In the genomic region with DNA sequence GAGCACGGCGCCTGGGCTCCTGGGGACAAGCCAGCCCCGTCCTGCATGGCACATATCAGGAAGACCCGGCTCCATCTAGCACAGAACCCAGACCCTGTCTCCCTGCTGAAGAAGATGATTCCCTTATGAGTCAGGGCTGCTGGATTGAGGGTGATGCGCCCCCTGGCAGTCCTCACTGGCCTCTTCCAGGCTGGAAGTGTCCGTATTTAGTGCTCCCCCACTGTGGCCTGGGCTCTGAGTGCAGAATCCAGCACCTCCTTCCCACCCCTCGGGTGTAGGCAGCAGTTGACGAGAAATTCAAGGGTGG, we compare ENCODE assay signal across 15 cellular contexts. TPM values are rescaled to one million over a fixed set of nuclear protein-coding genes. Genes with fewer than 3 reads are reported as not detected.
DNase-seq lines count a peak whose midpoint lies in the region; TF ChIP-seq lines count a peak whose summit lies in the region.
"Had no signal": no experiment of that assay in that cellular context is flagged by ENCODE, and none has a peak within 500 bp of the region (broad histone marks: within the 10 kb centered on the region; RNA-seq: fewer than 3 reads in every experiment).

No MANE protein-coding gene starts in this region.

- H3K27me3 ChIP-seq in BJ (ENCODE audit: control insufficient read depth, insufficient read depth, low read length) (no peaks in the 10 kb centered on the region), mesenchymal stem cell (ENCODE audit: control insufficient read depth in 1 of 2, insufficient read depth in 1 of 2, low read length in 2 of 2) (peaks cover 0 to 15% of the 10 kb centered on the region in 2 experiments)

- no peak overlapping the region for H2BK5ac ChIP-seq in mesenchymal stem cell (ENCODE audit: low read depth, low read length, poor library complexity, severe bottlenecking)

- H3K4me3 Mint-ChIP-seq in chondrocyte (ENCODE audit: unreplicated experiment), result no peak overlapping the region
- H3K4me3 Mint-ChIP-seq: activated CD4-positive, alpha-beta memory T cell treated with anti-CD3 and anti-CD28 coated beads, Interleukin-2, amount 10 ng/mL, durations not matched to agents 7 days and 5 days; mesothelial cell of epicardium had no signal

- H4K91ac ChIP-seq in mesenchymal stem cell (ENCODE audit: low read length), result peak overlapping the region; percentile 7

- BruUV-seq in OCI-LY7 (replicated peaks; lab: Mats Ljungman, UMichigan), result no TSS peak

- H3K79me2 ChIP-seq in OCI-LY7 (ENCODE audit: insufficient read depth, low read depth, low read length), result no peaks in the 10 kb centered on the region

- H3K27ac ChIP-seq in mesenchymal stem cell (ENCODE audit: low read length, poor library complexity, severe bottlenecking) (no peak overlapping the region), OCI-LY7 (ENCODE audit: low read depth, low read length, poor library complexity, severe bottlenecking) (no peak overlapping the region)

- peaks cover 11% of the 10 kb centered on the region for H3K4me1 Mint-ChIP-seq in chondrocyte (ENCODE audit: low read depth)
- H3K4me1 Mint-ChIP-seq: activated CD4-positive, alpha-beta memory T cell treated with anti-CD3 and anti-CD28 coated beads, Interleukin-2, amount 10 ng/mL, durations not matched to agents 7 days and 5 days had no signal

- 62% methylated on average over 4 of the region's 8 CpGs for WGBS in mesenchymal stem cell

- H3K27ac Mint-ChIP-seq in chondrocyte (ENCODE audit: unreplicated experiment), result no peak overlapping the region
- H3K27ac Mint-ChIP-seq: activated CD4-positive, alpha-beta memory T cell treated with anti-CD3 and anti-CD28 coated beads, Interleukin-2, amount 10 ng/mL, durations not matched to agents 7 days and 5 days; mesothelial cell of epicardium; progenitor cell of endocrine pancreas had no signal

- H3K4me3 ChIP-seq in BJ (ENCODE audit: low read depth, low read length), result no peak overlapping the region
- no peak overlapping the region for H3K4me3 ChIP-seq in mesenchymal stem cell (ENCODE audit: insufficient read depth in 1 of 2, low read depth in 1 of 2, low read length in 2 of 2)
- H3K4me3 ChIP-seq in OCI-LY7 (ENCODE audit: low read depth, low read length, poor library complexity, severe bottlenecking), result no peak overlapping the region

- H3K9me3 ChIP-seq in mesenchymal stem cell (ENCODE audit: control insufficient read depth, low read length) (no peaks in the 10 kb centered on the region), OCI-LY7 (ENCODE audit: low read length) (no peaks in the 10 kb centered on the region)

- no peaks in the 10 kb centered on the region for H3K9me2 ChIP-seq in OCI-LY7 (ENCODE audit: insufficient read depth, low read length)

- H2AK5ac ChIP-seq in mesenchymal stem cell (ENCODE audit: low read length, severe bottlenecking), result no peak overlapping the region

- H3K4me2 ChIP-seq in mesenchymal stem cell (ENCODE audit: low read length, poor library complexity, severe bottlenecking) (no peak overlapping the region), OCI-LY7 (ENCODE audit: low read length) (no peak overlapping the region)

- H3K27me3 Mint-ChIP-seq in chondrocyte (ENCODE audit: low read depth), result no peaks in the 10 kb centered on the region

- POLR2A ChIA-PET in BJ (lab: Charles Lee), result no interaction called here
- POLR2A ChIA-PET in OCI-LY7 (lab: Charles Lee), result no interaction called here

- intact Hi-C loops in OCI-LY7 (cut with micrococcal nuclease; ENCODE audit: unreplicated experiment), result no loop called here

- CTCF ChIA-PET in BJ (lab: Yijun Ruan, JAX), result interaction anchor here (1.2 to 2.5 kb wide), 2 partner anchors 12 to 182 kb away, joined by 3 to 8 read pairs; no protein-coding TSS in a partner anchor
- CTCF ChIA-PET in OCI-LY7 (lab: Charles Lee; ENCODE audit: unreplicated experiment), result no interaction called here

- H3K14ac ChIP-seq in mesenchymal stem cell (ENCODE audit: low read length in 2 of 2), result peak overlapping the region in 1 of 2 experiments; percentile 49

- no peak overlapping the region for H3K4ac ChIP-seq in mesenchymal stem cell (ENCODE audit: low read depth in 1 of 2, low read length in 2 of 2)

- H2AFZ ChIP-seq in mesenchymal stem cell (ENCODE audit: low read depth, low read length) (no peak overlapping the region), OCI-LY7 (ENCODE audit: low read length) (no peak overlapping the region)

- no peak overlapping the region for H3K23ac ChIP-seq in mesenchymal stem cell (ENCODE audit: low read length in 2 of 2)

- H3K9ac ChIP-seq in mesenchymal stem cell (ENCODE audit: low read length), result peak overlapping the region; percentile 56

- peak overlapping the region in 1 of 2 experiments; percentile 25 for H3K18ac ChIP-seq in mesenchymal stem cell (ENCODE audit: low read depth in 1 of 2, low read length in 2 of 2)

- no peaks in the 10 kb centered on the region; the same call in 1 of the 2 replicates for H3K36me3 ChIP-seq in BJ (ENCODE audit: control insufficient read depth, insufficient read depth, low read length)
- peaks cover 0 to 4% of the 10 kb centered on the region in 2 experiments for H3K36me3 ChIP-seq in mesenchymal stem cell (ENCODE audit: control insufficient read depth in 1 of 2, insufficient read depth in 2 of 2, low read depth in 1 of 2, low read length in 2 of 2)
- no peaks in the 10 kb centered on the region for H3K36me3 ChIP-seq in OCI-LY7 (ENCODE audit: insufficient read depth, low read length)

- H3K4me1 ChIP-seq in mesenchymal stem cell (ENCODE audit: control insufficient read depth, insufficient read depth, low read depth, low read length), result peaks cover 19% of the 10 kb centered on the region
- H3K4me1 ChIP-seq in OCI-LY7 (ENCODE audit: insufficient read depth, low read length, poor library complexity, severe bottlenecking), result no peaks in the 10 kb centered on the region

- no peaks in the 10 kb centered on the region for H3K79me1 ChIP-seq in mesenchymal stem cell (replicated peaks; ENCODE audit: low read length, poor library complexity, severe bottlenecking)

- H2BK15ac ChIP-seq in mesenchymal stem cell (ENCODE audit: low read depth, poor library complexity, severe bottlenecking), result peak overlapping the region; percentile 49

- peak; percentile 69 for TF ChIP-seq CTCF in BJ (IDR thresholded peaks at IDR 0.05; ENCODE audit: insufficient read depth, low read depth, low read length)
- TF ChIP-seq CTCF in chondrocyte (IDR thresholded peaks at IDR 0.05), result peak; percentile 61
- TF ChIP-seq CTCF in GM10266 (IDR thresholded peaks at IDR 0.05; ENCODE audit: control insufficient read depth, insufficient read depth, low read depth, missing control alignments), result no peak
- TF ChIP-seq CTCF in OCI-LY7 (conservative IDR thresholded peaks at IDR 0.05; ENCODE audit: low read length), result no peak

- H3K36me3 Mint-ChIP-seq in chondrocyte (ENCODE audit: low read depth), result peaks cover 1% of the 10 kb centered on the region
- H3K36me3 Mint-ChIP-seq: mesothelial cell of epicardium had no signal

- H3K9me3 Mint-ChIP-seq in chondrocyte (ENCODE audit: low read depth), result no peaks in the 10 kb centered on the region
- H3K9me3 Mint-ChIP-seq: activated CD4-positive, alpha-beta memory T cell treated with anti-CD3 and anti-CD28 coated beads, Interleukin-2, amount 10 ng/mL, durations not matched to agents 7 days and 5 days; mesothelial cell of epicardium had no signal

- H2BK12ac ChIP-seq in mesenchymal stem cell (ENCODE audit: low read length in 2 of 2), result no peak overlapping the region

- H2BK120ac ChIP-seq in mesenchymal stem cell (ENCODE audit: low read depth, low read length), result no peak overlapping the region

- no peak overlapping the region for H4K8ac ChIP-seq in mesenchymal stem cell (ENCODE audit: low read length)

- no peak for DNase-seq in BJ (ENCODE audit: low read depth)
- DNase-seq in LHCN-M2 (ENCODE audit: low read depth), result peak; percentile 50
- no peak for DNase-seq in chondrocyte (ENCODE audit: low spot score)
- DNase-seq in mesenchymal stem cell, result peak; percentile 46
- no peak for DNase-seq in kidney glomerular epithelial cell (lab: John Stamatoyannopoulos, UW)
- DNase-seq in GM10266 (ENCODE audit: extremely low spot score), result no peak
- no peak for DNase-seq in cortex of kidney (lab: John Stamatoyannopoulos, UW)
- DNase-seq in OCI-LY7 (ENCODE audit: low spot score), result no peak
- DNase-seq: activated CD4-positive, alpha-beta memory T cell treated with anti-CD3 and anti-CD28 coated beads, Interleukin-2, amount 10 ng/mL, durations not matched to agents 7 days and 5 days; activated naive CD4-positive, alpha-beta T cell treated with anti-CD3 and anti-CD28 coated beads, Interleukin-2, amount 50 U/mL, for 16 hours; DMS53; Karpas-422; T-helper 2 cell had no signal

- no peaks in the 10 kb centered on the region for H4K20me1 ChIP-seq in OCI-LY7 (ENCODE audit: insufficient read depth, low read length)

RNA-seq across cellular contexts. Expression of gene COMP, which starts 14.9 kb away (rescaled TPM):
- polyA plus RNA-seq in BJ (2011; rRNA removed), result 8.6 and 9.2 TPM in 2 replicates
- 1.4 and 2.8 TPM in 2 replicates for polyA minus RNA-seq in BJ (2011; rRNA and poly(A)+ RNA removed)
- total RNA-seq in LHCN-M2 (2014; rRNA removed), result 0.13 TPM in 1 of 2 replicates, not detected in the other
- 0.28 TPM for polyA plus RNA-seq in LHCN-M2 (2012)
- 10.6 to 17.2 TPM (median 14.5 TPM) in 3 replicates for total RNA-seq in chondrocyte
- polyA plus RNA-seq in mesenchymal stem cell (2013, experiment 1 of 2), result not detected
- not detected for polyA plus RNA-seq in mesenchymal stem cell (2013, experiment 2 of 2)
- not detected in 2 replicates for total RNA-seq in OCI-LY7 (2014; rRNA removed; shearing (Covaris generic))
- not detected in 2 replicates for total RNA-seq in OCI-LY7 (2022)
- total RNA-seq: activated CD4-positive, alpha-beta memory T cell treated with anti-CD3 and anti-CD28 coated beads, Interleukin-2, amount 10 ng/mL, durations not matched to agents 7 days and 5 days had no signal

RNA-seq across cellular contexts. Expression of gene UPF1, which starts 55.5 kb away (rescaled TPM):
- 15.4 and 24.1 TPM in 2 replicates for polyA plus RNA-seq in BJ (2011; rRNA removed)
- 34.5 and 43.2 TPM in 2 replicates for polyA minus RNA-seq in BJ (2011; rRNA and poly(A)+ RNA removed)
- total RNA-seq in LHCN-M2 (2014; rRNA removed), result 56.5 and 76.0 TPM in 2 replicates
- 32.1 TPM for polyA plus RNA-seq in LHCN-M2 (2012)
- total RNA-seq in chondrocyte, result 38.6 to 45.3 TPM (median 40.4 TPM) in 3 replicates
- 16.0 TPM for polyA plus RNA-seq in mesenchymal stem cell (2013, experiment 1 of 2)
- polyA plus RNA-seq in mesenchymal stem cell (2013, experiment 2 of 2), result 15.0 TPM
- 65.2 and 77.2 TPM in 2 replicates for total RNA-seq in OCI-LY7 (2014; rRNA removed; shearing (Covaris generic))
- 113 and 122 TPM in 2 replicates for total RNA-seq in OCI-LY7 (2022)

Comparison
In these comparisons a context has a peak if more than half of its experiments do, and no peak if none do; other contexts are left out.
1. DNase-seq: peak in LHCN-M2 (single experiment) and mesenchymal stem cell (single experiment); none in BJ (single experiment), chondrocyte (single experiment), kidney glomerular epithelial cell (single experiment), GM10266 (single experiment), cortex of kidney (single experiment) and OCI-LY7 (single experiment).
2. CTCF ChIP-seq: peak in BJ (single experiment) and chondrocyte (single experiment); none in GM10266 (single experiment) and OCI-LY7 (single experiment).
3. RNA of gene COMP, which starts 14.9 kb away (total RNA-seq): 10.6 to 17.2 TPM in chondrocyte; 0.13 TPM in LHCN-M2 and not detected in OCI-LY7; every median in the first group is over 10 times any median in the second.